Comparison of ENCODE assay signal across 8 cellular contexts in the genomic region with DNA sequence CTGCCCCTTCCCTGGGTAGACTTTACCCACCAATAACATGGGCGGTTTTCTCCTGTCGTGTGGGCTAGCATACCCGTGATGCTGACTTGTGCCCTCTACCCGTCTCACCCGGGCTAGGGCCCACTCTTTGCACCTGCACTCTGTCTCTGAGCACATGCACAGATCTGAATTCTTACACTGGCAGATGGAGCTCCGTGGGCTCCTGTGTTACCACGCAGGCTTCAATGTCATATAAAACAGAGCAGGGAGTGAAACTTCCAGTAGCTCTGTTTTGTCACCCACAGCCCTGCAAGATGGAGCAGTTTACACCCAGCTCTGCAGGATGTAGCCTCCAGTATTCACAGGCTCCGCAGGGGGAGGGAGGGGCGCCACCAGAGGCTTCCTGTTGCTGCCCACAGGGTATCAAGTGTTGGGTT. TPM values are rescaled to one million over a fixed set of nuclear protein-coding genes. Genes with fewer than 3 reads are reported as not detected.
DNase-seq lines count a peak whose midpoint lies in the region; ATAC-seq and TF ChIP-seq lines count a peak whose summit lies in the region.

No MANE protein-coding gene starts in this region.

- peaks cover 12 to 55% of the 10 kb centered on the region in 2 donors for H3K36me3 Mint-ChIP-seq in CD14-positive monocyte

- no peaks in the 10 kb centered on the region for H3K9me2 ChIP-seq in Loucy (replicated peaks; ENCODE audit: low read depth, low read length)

- H4K20me1 ChIP-seq in Loucy (ENCODE audit: insufficient read depth, low read length, poor library complexity, severe bottlenecking): peaks cover 53% of the 10 kb centered on the region

- H3K4me2 ChIP-seq in Loucy (ENCODE audit: low read depth, low read length, poor library complexity, severe bottlenecking): peak overlapping the region; percentile 100

- H3K9ac ChIP-seq in Loucy (ENCODE audit: low read depth, low read length, poor library complexity, severe bottlenecking): peak overlapping the region; percentile 95

- no peak overlapping the region for H2AFZ ChIP-seq in Loucy (ENCODE audit: low read length)

- H3F3A ChIP-seq in Loucy (ENCODE audit: low read depth): peaks cover 5% of the 10 kb centered on the region

- H3K27ac Mint-ChIP-seq in CD14-positive monocyte: peak overlapping the region in 6 of 7 donors; percentile 25 to 85 (median 68)

- H3K9me3 ChIP-seq in Loucy (ENCODE audit: insufficient read depth, low read depth, low read length) (no peaks in the 10 kb centered on the region), mucosa of descending colon (no peaks in the 10 kb centered on the region)

- peak overlapping the region; percentile 97 for H3K4me3 ChIP-seq in Loucy (ENCODE audit: low read length, poor library complexity, severe bottlenecking)
- no peak overlapping the region for H3K4me3 ChIP-seq in mucosa of descending colon

- H3K79me2 ChIP-seq in Loucy (ENCODE audit: insufficient read depth, low read length): peaks cover 82% of the 10 kb centered on the region

- H3K36me3 ChIP-seq in Loucy (ENCODE audit: insufficient read depth, low read length) (peaks cover 3% of the 10 kb centered on the region; the same call in 1 of the 2 replicates), mucosa of descending colon (ENCODE audit: low read depth) (no peaks in the 10 kb centered on the region)

- H3K9me3 Mint-ChIP-seq in CD14-positive monocyte: peaks cover 0 to 4% (median 0%) of the 10 kb centered on the region in 7 donors

- ATAC-seq in mucosa of descending colon (peak; percentile 4), HG02870 (IDR thresholded peaks at IDR 0.05; ENCODE audit: unreplicated experiment) (no peak), HG03280 (IDR thresholded peaks at IDR 0.05; ENCODE audit: unreplicated experiment) (no peak)

- no peaks in the 10 kb centered on the region for H3K27me3 Mint-ChIP-seq in CD14-positive monocyte (ENCODE audit: low read depth in 3 of 3)

- H3K4me1 Mint-ChIP-seq in CD14-positive monocyte: peaks cover 83% of the 10 kb centered on the region

- intact Hi-C loops in CD14-positive monocyte (cut with micrococcal nuclease) (loop anchor here in 1 of 2 donors (10.0 kb wide), 1 partner anchor 224 kb away; a partner anchor contains a TSS), mucosa of descending colon (cut with DNase I, micrococcal nuclease) (no loop called here)

- no peak for DNase-seq in CD14-positive monocyte (ENCODE audit: low spot score)
- DNase-seq in activated gamma-delta T cell treated with anti-CD3 and anti-CD28 coated beads, Interleukin-2, amount 50 U/mL, for 16 hours (ENCODE audit: low read depth): peak; percentile 64
- DNase-seq in mucosa of descending colon: peak in 2 of 3 donors; percentile 40 to 81
- DNase-seq in amygdala (lab: John Stamatoyannopoulos, UW): no peak
- DNase-seq in NCI-H774 (lab: John Stamatoyannopoulos, UW): no peak

- peaks cover 75% of the 10 kb centered on the region for H3K4me1 ChIP-seq in Loucy (ENCODE audit: insufficient read depth, low read length, poor library complexity, severe bottlenecking)
- H3K4me1 ChIP-seq in mucosa of descending colon (ENCODE audit: low read depth): peaks cover 18% of the 10 kb centered on the region

- TF ChIP-seq CTCF in CD14-positive monocyte (IDR thresholded peaks at IDR 0.05) (no peak), Loucy (conservative IDR thresholded peaks at IDR 0.05; ENCODE audit: low read length) (no peak), mucosa of descending colon (IDR thresholded peaks at IDR 0.05) (no peak)

- no peaks in the 10 kb centered on the region for H3K27me3 ChIP-seq in Loucy (ENCODE audit: insufficient read depth, low read length, poor library complexity, severe bottlenecking)

- peak overlapping the region; percentile 78 to 85 for H3K4me3 Mint-ChIP-seq in CD14-positive monocyte

RNA-seq across cellular contexts. Expression of a gene that starts 1.7 kb away (rescaled TPM):
- polyA plus RNA-seq in CD14-positive monocyte: 10 to 100 TPM; 30.4 to 33.4 TPM
- 10 to 100 TPM; 41.2 to 49.6 (median 47.2) TPM for total RNA-seq in mucosa of descending colon

RNA-seq across cellular contexts. Expression of a gene that starts 32.5 kb away (rescaled TPM):
- not detected for polyA plus RNA-seq in CD14-positive monocyte
- total RNA-seq in mucosa of descending colon: 100 to 1,000 TPM; 103 to 672 (median 193) TPM

RNA-seq across cellular contexts. Expression of a gene that starts 42.6 kb away (rescaled TPM):
- polyA plus RNA-seq in CD14-positive monocyte: under 1 TPM in 1 of 2 donors, not detected in 1; 0.15 TPM
- total RNA-seq in mucosa of descending colon: 1 to 10 TPM in 2 of 3 donors, under 1 TPM in 1; 0.32 to 6.0 (median 3.1) TPM

Comparison
In these comparisons a context has a peak if more than half of its experiments do, and no peak if none do; other contexts are left out.
1. DNase-seq: peak in activated gamma-delta T cell treated with anti-CD3 and anti-CD28 coated beads, Interleukin-2, amount 50 U/mL, for 16 hours (single experiment) and mucosa of descending colon (2 of 3); none in CD14-positive monocyte (single experiment), amygdala (0 of 56) and NCI-H774 (single experiment).